Comparison of ENCODE assay signal across 3 cellular contexts in the genomic region with DNA sequence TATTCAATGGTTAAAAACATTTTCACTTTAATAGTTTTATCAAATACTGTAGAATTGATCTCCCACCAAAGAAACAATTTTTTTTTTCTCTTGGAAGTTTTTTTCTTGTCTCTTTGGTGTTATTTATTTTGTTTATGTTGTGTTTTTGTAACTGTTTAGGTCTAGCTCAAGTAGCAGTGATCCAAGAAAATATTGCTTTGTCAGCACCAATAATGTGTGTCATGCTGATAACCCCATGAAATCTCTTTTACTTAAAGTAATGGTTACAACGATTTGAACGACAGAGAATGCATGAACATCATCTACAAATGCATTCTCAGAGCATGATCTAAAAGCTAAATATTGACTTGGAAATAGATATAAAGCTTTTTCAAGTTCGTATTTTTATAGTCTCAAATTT.
TF ChIP-seq lines count a peak whose summit lies in the region.

No MANE protein-coding gene starts in this region.

TF ChIP-seq in HepG2, 621 proteins besides CTCF, POLR2A, EP300 and RAD21:
- TF ChIP-seq MAFF (IDR thresholded peaks at IDR 0.05; ENCODE audit: low read depth, low read length) (peak; percentile 85), MAFK (conservative IDR thresholded peaks at IDR 0.05 in 1 of 2, IDR thresholded peaks at IDR 0.05 in 1 of 2; ENCODE audit: low read length in 2 of 2) (peak; percentile 84 to 89), CEBPB (IDR thresholded peaks at IDR 0.05; ENCODE audit: borderline replicate concordance, low read depth, low read length) (no peak), ZNF337 (CRISPR knock-in tag; IDR thresholded peaks at IDR 0.05; ENCODE audit: borderline replicate concordance, low read depth) (no peak), KLF13 (CRISPR knock-in tag; IDR thresholded peaks at IDR 0.05) (no peak), SMARCE1 (IDR thresholded peaks at IDR 0.05; ENCODE audit: borderline replicate concordance) (no peak), ZNF329 (CRISPR knock-in tag; IDR thresholded peaks at IDR 0.05; ENCODE audit: low read depth) (no peak)
- TF ChIP-seq, protein P1, sequence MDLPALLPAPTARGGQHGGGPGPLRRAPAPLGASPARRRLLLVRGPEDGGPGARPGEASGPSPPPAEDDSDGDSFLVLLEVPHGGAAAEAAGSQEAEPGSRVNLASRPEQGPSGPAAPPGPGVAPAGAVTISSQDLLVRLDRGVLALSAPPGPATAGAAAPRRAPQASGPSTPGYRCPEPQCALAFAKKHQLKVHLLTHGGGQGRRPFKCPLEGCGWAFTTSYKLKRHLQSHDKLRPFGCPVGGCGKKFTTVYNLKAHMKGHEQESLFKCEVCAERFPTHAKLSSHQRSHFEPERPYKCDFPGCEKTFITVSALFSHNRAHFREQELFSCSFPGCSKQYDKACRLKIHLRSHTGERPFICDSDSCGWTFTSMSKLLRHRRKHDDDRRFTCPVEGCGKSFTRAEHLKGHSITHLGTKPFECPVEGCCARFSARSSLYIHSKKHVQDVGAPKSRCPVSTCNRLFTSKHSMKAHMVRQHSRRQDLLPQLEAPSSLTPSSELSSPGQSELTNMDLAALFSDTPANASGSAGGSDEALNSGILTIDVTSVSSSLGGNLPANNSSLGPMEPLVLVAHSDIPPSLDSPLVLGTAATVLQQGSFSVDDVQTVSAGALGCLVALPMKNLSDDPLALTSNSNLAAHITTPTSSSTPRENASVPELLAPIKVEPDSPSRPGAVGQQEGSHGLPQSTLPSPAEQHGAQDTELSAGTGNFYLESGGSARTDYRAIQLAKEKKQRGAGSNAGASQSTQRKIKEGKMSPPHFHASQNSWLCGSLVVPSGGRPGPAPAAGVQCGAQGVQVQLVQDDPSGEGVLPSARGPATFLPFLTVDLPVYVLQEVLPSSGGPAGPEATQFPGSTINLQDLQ (CRISPR knock-in tag; IDR thresholded peaks at IDR 0.05), result no peak
TF ChIP-seq in HepG2: peak in this region for 2.

TF ChIP-seq in IMR-90, 13 proteins besides CTCF, POLR2A, EP300 and RAD21:
- TF ChIP-seq NFE2L2 (IDR thresholded peaks at IDR 0.05; ENCODE audit: low read depth, low read length), result no peak
- TF ChIP-seq MAFK (IDR thresholded peaks at IDR 0.05; ENCODE audit: low read depth, low read length), result peak; percentile 77
TF ChIP-seq in IMR-90: peak in this region for 1.

TF ChIP-seq in neural cell, 6 proteins besides CTCF, POLR2A, EP300 and RAD21 (continued from another document):
- TF ChIP-seq POLR2AphosphoS5 (IDR thresholded peaks at IDR 0.05), result peak; percentile 9
